In the genomic region with DNA sequence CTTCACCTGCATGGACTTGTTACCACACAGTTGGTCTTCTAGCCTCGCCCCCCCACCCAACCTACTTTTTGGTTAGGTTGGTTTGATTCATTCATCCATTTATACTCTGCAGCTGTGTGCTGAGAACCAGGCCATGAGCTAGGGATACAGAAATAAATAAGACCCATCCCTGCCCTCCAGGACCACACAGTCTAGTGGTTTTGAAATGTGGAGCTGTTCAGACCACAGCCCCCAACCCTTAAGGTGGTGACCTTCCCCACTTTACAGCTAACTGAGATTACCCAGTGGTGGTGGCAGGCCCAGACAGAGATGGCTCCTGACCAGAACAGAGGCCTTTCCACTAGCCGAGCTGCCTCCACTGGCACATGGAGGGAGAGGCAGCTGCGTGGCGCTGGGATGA, we compare ENCODE assay signal across 10 cellular contexts. TPM values are rescaled to one million over a fixed set of nuclear protein-coding genes. Genes with fewer than 3 reads are reported as not detected.
"Had no signal": no experiment of that assay in that cellular context is flagged by ENCODE, and none has a peak within 500 bp of the region (broad histone marks: within the 10 kb centered on the region; RNA-seq: fewer than 3 reads in every experiment).

No MANE protein-coding gene starts in this region.

- H3K4me3 ChIP-seq: K562 had no signal

- H3K27ac ChIP-seq: HL-60, KMS-11 had no signal

- H3K4me2 ChIP-seq: KMS-11 had no signal

- H3K9ac ChIP-seq: KMS-11 had no signal

- FAIRE-seq: HepG2, HTR-8/SVneo, K562 had no signal

- DNase-seq: IMR-90, KBM-7, KG1 had no signal

RNA-seq across cellular contexts. Expression of a gene that starts 37.0 kb away (rescaled TPM):
- total RNA-seq: HepG2, HT-29, IMR-90 had no signal
- polyA plus RNA-seq: HepG2, IgD-negative memory B cell, IMR-90, K562 had no signal
